7 cellular contexts compared by ENCODE assay signal in genomic region chr10:129450391-129450790, GRCh38.
"Had no signal": no experiment of that assay in that cellular context is flagged by ENCODE, and none has a peak within 500 bp of the region (broad histone marks: within the 10 kb centered on the region; RNA-seq: fewer than 3 reads in every experiment).

No MANE protein-coding gene starts in this region.

- H3K4me3 ChIP-seq: GM23248, HAP-1 had no signal

- H3K27ac ChIP-seq: GM23248 had no signal

- H3K4me1 ChIP-seq: HAP-1 had no signal

- H3K4me1 Mint-ChIP-seq: IgD-negative memory B cell had no signal

- H3K9me3 ChIP-seq: HAP-1 had no signal

- DNase-seq: GM23248, GOT3, H7, KBM-7 had no signal

- H3K36me3 ChIP-seq: HAP-1 had no signal

- H3K4me3 Mint-ChIP-seq: IgD-negative memory B cell had no signal

- H3K27ac Mint-ChIP-seq: IgD-negative memory B cell had no signal

- H3K9ac ChIP-seq: GM23248 had no signal

- H2AFZ ChIP-seq: GM23248 had no signal

- ATAC-seq: HCT116 had no signal
